In genomic region chr17:67244621-67245072, GRCh38 we compare ENCODE assay signal across 8 cellular contexts. TPM values are rescaled to one million over a fixed set of nuclear protein-coding genes. Genes with fewer than 3 reads are reported as not detected.
DNase-seq lines count a peak whose midpoint lies in the region; ATAC-seq, FAIRE-seq and TF ChIP-seq lines count a peak whose summit lies in the region.

No MANE protein-coding gene starts in this region.

- H3K36me3 ChIP-seq in PC-9 (ENCODE audit: low read depth) (peaks cover 4% of the 10 kb centered on the region; the same call in 1 of the 2 replicates), mucosa of rectum (ENCODE audit: control insufficient read depth in 2 of 2, insufficient read depth in 2 of 2, low read length in 2 of 2) (peaks cover 4 to 9% of the 10 kb centered on the region in 2 donors)

- CTCF ChIA-PET in HEK293T (lab: Yijun Ruan, JAX) (no interaction called here), PC-9 (lab: Charles Lee) (no interaction called here)

- peaks cover 47% of the 10 kb centered on the region for H3K79me2 ChIP-seq in PC-9 (ENCODE audit: low read depth)

- DNase-seq in GM12865 (ENCODE audit: low read depth): no peak
- peak; percentile 54 for DNase-seq in HEK293T (ENCODE audit: extremely low spot score)
- DNase-seq in PC-9: no peak
- peak; percentile 15 for DNase-seq in dermis blood vessel endothelial cell
- DNase-seq in urothelium cell line (ENCODE audit: low spot score): peak; percentile 38

- ATAC-seq in HG03469 (IDR thresholded peaks at IDR 0.05; ENCODE audit: unreplicated experiment) (no peak), esophagus mucosa (no peak)

- peaks cover 20% of the 10 kb centered on the region for H3F3A ChIP-seq in PC-9 (ENCODE audit: insufficient read depth, low read depth)

- no TSS peak for BruUV-seq in PC-9 (replicated peaks; lab: Mats Ljungman, UMichigan)

- peak overlapping the region; percentile 95 for H2AFZ ChIP-seq in PC-9

- TF ChIP-seq CTCF in GM12865 (IDR thresholded peaks at IDR 0.05; ENCODE audit: insufficient read depth, low read depth, low read length, missing control alignments): no peak
- no peak for TF ChIP-seq CTCF in PC-9 (conservative IDR thresholded peaks at IDR 0.05)

- no peaks in the 10 kb centered on the region for H3K9me2 ChIP-seq in PC-9 (ENCODE audit: insufficient read depth)

- FAIRE-seq in urothelium cell line (lab: Jason Lieb, UNC): no peak

- intact Hi-C loops in PC-9 (cut with micrococcal nuclease; ENCODE audit: unreplicated experiment): loop anchor here (5.0 kb wide), 1 partner anchor 123 kb away; the partner anchor contains the start of gene PSMD12

- H3K9me3 ChIP-seq in PC-9 (ENCODE audit: insufficient read depth, low read depth) (no peaks in the 10 kb centered on the region), mucosa of rectum (ENCODE audit: control insufficient read depth in 2 of 2, low read length in 2 of 2) (no peaks in the 10 kb centered on the region)

- no peaks in the 10 kb centered on the region for H3K27me3 ChIP-seq in PC-9 (ENCODE audit: insufficient read depth, low read depth)
- H3K27me3 ChIP-seq in mucosa of rectum (ENCODE audit: control insufficient read depth in 2 of 2, insufficient read depth in 2 of 2, low read length in 2 of 2): no peaks in the 10 kb centered on the region

- peak overlapping the region; percentile 60 to 78 for H3K9ac ChIP-seq in mucosa of rectum (ENCODE audit: low read depth in 1 of 2, low read length in 2 of 2)

- H3K4me3 ChIP-seq in GM12865 (ENCODE audit: low read depth, low read length) (peak overlapping the region; percentile 96), PC-9 (peak overlapping the region; percentile 99), mucosa of rectum (ENCODE audit: low read length in 2 of 2) (peak overlapping the region; percentile 83 to 86)

- H3K27ac ChIP-seq in PC-9: no peak overlapping the region
- peak overlapping the region; percentile 74 to 79 for H3K27ac ChIP-seq in mucosa of rectum (ENCODE audit: low read depth in 2 of 2, low read length in 2 of 2)

- peak overlapping the region; percentile 93 for H3K4me2 ChIP-seq in PC-9

- POLR2A ChIA-PET in HEK293T (lab: Yijun Ruan, JAX) (interaction anchor here (1.2 to 1.5 kb wide), 2 partner anchors 21 to 23 kb away, joined by 3 to 5 read pairs; no protein-coding TSS in a partner anchor), PC-9 (lab: Charles Lee; ENCODE audit: unreplicated experiment) (no interaction called here)

- H4K20me1 ChIP-seq in PC-9 (ENCODE audit: insufficient read depth): peaks cover 4% of the 10 kb centered on the region

- H3K4me1 ChIP-seq in PC-9 (replicated peaks; ENCODE audit: insufficient read depth) (peaks cover 27% of the 10 kb centered on the region), mucosa of rectum (ENCODE audit: control insufficient read depth in 2 of 2, insufficient read depth in 2 of 2, low read length in 2 of 2) (peaks cover 15 to 23% of the 10 kb centered on the region in 2 donors)

TF ChIP-seq in HEK293T, 16 proteins besides CTCF, POLR2A, EP300 and RAD21:
- TF ChIP-seq SUZ12 (IDR thresholded peaks at IDR 0.05): no peak
- TF ChIP-seq ELF4 (IDR thresholded peaks at IDR 0.05): no peak
- TF ChIP-seq ARNT (IDR thresholded peaks at IDR 0.05): no peak
- TF ChIP-seq CTBP1 (IDR thresholded peaks at IDR 0.05; ENCODE audit: borderline replicate concordance): no peak
- no peak for TF ChIP-seq LEF1 (IDR thresholded peaks at IDR 0.05; ENCODE audit: borderline replicate concordance)
- no peak for TF ChIP-seq HDGF (IDR thresholded peaks at IDR 0.05; ENCODE audit: borderline replicate concordance)
- TF ChIP-seq SP1 (IDR thresholded peaks at IDR 0.05): no peak
- TF ChIP-seq FOXK2 (IDR thresholded peaks at IDR 0.05): no peak
- no peak for TF ChIP-seq FOXM1 (IDR thresholded peaks at IDR 0.05; ENCODE audit: borderline replicate concordance)
- no peak for TF ChIP-seq L3MBTL2 (conservative IDR thresholded peaks at IDR 0.05)
- TF ChIP-seq ZNF384 (IDR thresholded peaks at IDR 0.05): no peak
- TF ChIP-seq NFRKB (IDR thresholded peaks at IDR 0.05): no peak
- no peak for TF ChIP-seq BHLHE40 (IDR thresholded peaks at IDR 0.05; ENCODE audit: borderline replicate concordance)
TF ChIP-seq in HEK293T: peak in this region for 0.

RNA-seq across cellular contexts. Expression of gene HELZ, which starts 0.3 kb away (rescaled TPM):
- total RNA-seq in PC-9 (2021) (35.1 and 38.0 TPM in 2 replicates), dermis blood vessel endothelial cell (73.9 and 79.2 TPM in 2 replicates), esophagus mucosa (19.9 TPM)

Comparison
In these comparisons a context has a peak if more than half of its experiments do, and no peak if none do; other contexts are left out.
1. DNase-seq: peak in HEK293T (single experiment), dermis blood vessel endothelial cell (single experiment) and urothelium cell line (single experiment); none in GM12865 (single experiment) and PC-9 (0 of 2).
2. Peak in every context shown above with its lines, with median percentiles within 50 percentile points of each other: H3K4me3 ChIP-seq.